In genomic region chr2:65539633-65540032, GRCh38 we compare ENCODE assay signal across 1 cellular context.
A peak's percentile ranks its signal among the peaks of the same experiment; 100 is the strongest.
TF ChIP-seq lines count a peak whose summit lies in the region.

No MANE protein-coding gene starts in this region.

TF ChIP-seq in SK-N-SH, 30 proteins besides CTCF, POLR2A, EP300 and RAD21 (continued from another document):
- TF ChIP-seq REST (IDR thresholded peaks at IDR 0.05; ENCODE audit: low read depth, low read length) (no peak), ELF1 (IDR thresholded peaks at IDR 0.05) (no peak), CHD2 (IDR thresholded peaks at IDR 0.05; ENCODE audit: low read length, partially characterized antibody) (peak; percentile 89), MXI1 (IDR thresholded peaks at IDR 0.05; ENCODE audit: low read depth, low read length) (peak; percentile 99), NFIC (IDR thresholded peaks at IDR 0.05; ENCODE audit: borderline replicate concordance) (peak; percentile 18; the same call in 1 of the 2 replicates), PBX3 (IDR thresholded peaks at IDR 0.05) (peak; percentile 89), GATA2 (CRISPR knock-in tag; IDR thresholded peaks at IDR 0.05) (peak; percentile 61), POLR2AphosphoS5 (IDR thresholded peaks at IDR 0.05; ENCODE audit: low read depth, low read length) (peak; percentile 62; the same call in 1 of the 2 replicates), RCOR1 (IDR thresholded peaks at IDR 0.05; ENCODE audit: low read length) (peak; percentile 97), USF1 (IDR thresholded peaks at IDR 0.05; ENCODE audit: borderline replicate concordance, low read depth) (no peak), TCF12 (IDR thresholded peaks at IDR 0.05) (peak; percentile 90), FOXM1 (IDR thresholded peaks at IDR 0.05; ENCODE audit: low read depth) (no peak), MEF2A (IDR thresholded peaks at IDR 0.05; ENCODE audit: borderline replicate concordance, low read depth) (no peak), TEAD4 (IDR thresholded peaks at IDR 0.05; ENCODE audit: borderline replicate concordance, insufficient read depth) (no peak), EZH2phosphoT487 (IDR thresholded peaks at IDR 0.05; ENCODE audit: borderline replicate concordance, low read depth) (no peak), YY1 (IDR thresholded peaks at IDR 0.05; ENCODE audit: low read depth) (no peak)
TF ChIP-seq in SK-N-SH: peak in this region for 10.
